Comparison of ENCODE assay signal across 8 cellular contexts in the genomic region with DNA sequence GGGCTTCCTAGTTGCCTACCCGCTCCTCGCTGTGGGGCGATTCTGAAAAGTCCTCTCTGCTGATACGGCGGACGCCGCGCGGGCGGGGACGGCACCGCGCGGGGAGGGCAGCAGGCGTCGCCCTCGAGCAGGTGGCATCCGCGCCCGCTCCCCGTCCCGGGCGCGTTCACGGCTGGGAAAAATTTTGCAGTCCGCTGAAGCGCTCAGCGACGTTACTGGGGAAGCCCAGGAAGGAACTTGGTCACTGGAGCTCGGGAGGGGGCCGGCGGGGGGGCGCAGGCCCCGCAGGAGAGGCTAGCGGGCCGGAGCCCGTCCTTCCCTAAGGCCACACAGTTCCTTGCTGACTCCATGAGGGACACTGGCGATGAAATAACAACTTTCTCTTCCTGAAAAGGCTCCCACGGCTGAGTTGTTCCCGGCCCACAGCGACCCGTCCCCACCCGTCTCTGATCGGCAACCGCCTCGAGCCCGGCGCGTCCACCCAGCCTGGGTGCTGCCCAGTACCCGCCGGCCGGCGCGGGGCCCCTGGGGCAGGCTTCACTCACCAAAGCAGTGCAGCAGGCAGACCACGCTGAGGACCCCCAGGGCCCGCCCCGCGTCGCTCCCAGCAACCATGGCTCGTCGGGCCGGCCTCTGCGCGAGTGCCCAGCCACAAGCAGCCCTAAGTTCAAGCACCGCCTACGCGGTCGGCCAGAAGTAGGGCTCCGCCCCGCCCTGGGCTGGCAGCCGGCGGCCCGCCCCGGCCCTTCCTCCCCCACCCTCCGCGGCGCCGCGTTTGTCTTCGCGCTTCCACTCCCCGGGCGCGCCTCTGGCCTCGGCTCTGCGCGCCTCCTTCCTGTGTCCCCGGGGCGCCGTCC. TPM values are rescaled to one million over a fixed set of nuclear protein-coding genes. Genes with fewer than 3 reads are reported as not detected.
DNase-seq lines count a peak whose midpoint lies in the region; ATAC-seq and TF ChIP-seq lines count a peak whose summit lies in the region.

A gene with protein sequence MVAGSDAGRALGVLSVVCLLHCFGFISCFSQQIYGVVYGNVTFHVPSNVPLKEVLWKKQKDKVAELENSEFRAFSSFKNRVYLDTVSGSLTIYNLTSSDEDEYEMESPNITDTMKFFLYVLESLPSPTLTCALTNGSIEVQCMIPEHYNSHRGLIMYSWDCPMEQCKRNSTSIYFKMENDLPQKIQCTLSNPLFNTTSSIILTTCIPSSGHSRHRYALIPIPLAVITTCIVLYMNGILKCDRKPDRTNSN (minus strand): TSS at position 669 of the 857 bp plus-strand sequence. CDS start 54 bp downstream, at position 615.

- H3K27ac Mint-ChIP-seq in IgD-negative memory B cell, result peak within 1 kb of the TSS; percentile 91 to 97 (median 95)
- H3K27ac Mint-ChIP-seq in nephron progenitor cell, result peak within 1 kb of the TSS; percentile 83
- peak within 1 kb of the TSS; percentile 82 to 90 for H3K27ac Mint-ChIP-seq in stimulated activated naive CD8-positive, alpha-beta T cell treated with anti-CD3 and anti-CD28 coated beads, Interleukin-15, amount 100 ng/mL, for 72 hours

- TF ChIP-seq CTCF in DOHH2 (IDR thresholded peaks at IDR 0.05; ENCODE audit: low read depth, low read length, poor library complexity, severe bottlenecking) (peak; percentile 72), RWPE1 (conservative IDR thresholded peaks at IDR 0.05; ENCODE audit: low read depth) (peak; percentile 91), fibroblast of the aortic adventitia (IDR thresholded peaks at IDR 0.05; ENCODE audit: insufficient read depth, low read length) (peak; percentile 44), nephron progenitor cell (IDR thresholded peaks at IDR 0.05) (peak; percentile 71)

- POLR2A ChIA-PET in RWPE1 (lab: Yijun Ruan, JAX; ENCODE audit: low non-redundant PET), result no interaction called here

- peaks cover 42% of the 10 kb centered on the region for H3K27me3 ChIP-seq in DOHH2 (ENCODE audit: control insufficient read depth, low read length)

- H3K36me3 Mint-ChIP-seq in IgD-negative memory B cell, result no peaks in the 10 kb centered on the region
- no peaks in the 10 kb centered on the region for H3K36me3 Mint-ChIP-seq in nephron progenitor cell (ENCODE audit: low read depth)

- H3K27me3 Mint-ChIP-seq in IgD-negative memory B cell, result no peaks in the 10 kb centered on the region
- peaks cover 11% of the 10 kb centered on the region for H3K27me3 Mint-ChIP-seq in nephron progenitor cell (ENCODE audit: low read depth, poor library complexity)
- peaks cover 20% of the 10 kb centered on the region for H3K27me3 Mint-ChIP-seq in stimulated activated naive CD8-positive, alpha-beta T cell treated with anti-CD3 and anti-CD28 coated beads, Interleukin-15, amount 100 ng/mL, for 72 hours

- no peaks in the 10 kb centered on the region for H4K20me1 ChIP-seq in DOHH2 (ENCODE audit: control insufficient read depth, insufficient read depth, low read depth, low read length)

- CTCF ChIA-PET in RWPE1 (lab: Yijun Ruan, JAX), result interaction anchor here (0.5 to 0.7 kb wide), 3 partner anchors 14 to 1204 kb away, joined by 4 to 5 read pairs (median 4); no protein-coding TSS in a partner anchor

- H3K4me3 Mint-ChIP-seq in IgD-negative memory B cell, result peak within 1 kb of the TSS; percentile 95 to 99 (median 98)
- peak within 1 kb of the TSS; percentile 79 for H3K4me3 Mint-ChIP-seq in nephron progenitor cell
- H3K4me3 Mint-ChIP-seq in stimulated activated naive CD8-positive, alpha-beta T cell treated with anti-CD3 and anti-CD28 coated beads, Interleukin-15, amount 100 ng/mL, for 72 hours, result peak within 1 kb of the TSS; percentile 86 to 88

- no peaks in the 10 kb centered on the region for H3K9me3 ChIP-seq in DOHH2 (ENCODE audit: control insufficient read depth, insufficient read depth, low read length)

- no peaks in the 10 kb centered on the region for H3K79me2 ChIP-seq in DOHH2 (ENCODE audit: control insufficient read depth, low read length)

- peaks cover 32 to 51% (median 44%) of the 10 kb centered on the region in 3 donors for H3K4me1 Mint-ChIP-seq in IgD-negative memory B cell
- peaks cover 47% of the 10 kb centered on the region for H3K4me1 Mint-ChIP-seq in nephron progenitor cell
- peaks cover 64% of the 10 kb centered on the region for H3K4me1 Mint-ChIP-seq in stimulated activated naive CD8-positive, alpha-beta T cell treated with anti-CD3 and anti-CD28 coated beads, Interleukin-15, amount 100 ng/mL, for 72 hours

- H3K9me2 ChIP-seq in DOHH2 (replicated peaks; ENCODE audit: control insufficient read depth, low read length), result no peaks in the 10 kb centered on the region

- H3F3A ChIP-seq in DOHH2 (ENCODE audit: control insufficient read depth, insufficient read depth), result no peaks in the 10 kb centered on the region

- H3K9me3 Mint-ChIP-seq in IgD-negative memory B cell (no peaks in the 10 kb centered on the region), nephron progenitor cell (no peaks in the 10 kb centered on the region)
- H3K9me3 Mint-ChIP-seq in stimulated activated naive CD8-positive, alpha-beta T cell treated with anti-CD3 and anti-CD28 coated beads, Interleukin-15, amount 100 ng/mL, for 72 hours, result no peaks in the 10 kb centered on the region

- peak within 1 kb of the TSS; percentile 89 for H3K4me3 ChIP-seq in DOHH2 (ENCODE audit: low read length)
- peak within 1 kb of the TSS; percentile 80 for H3K4me3 ChIP-seq in fibroblast of the aortic adventitia (ENCODE audit: low read depth, low read length)

- H3K4me2 ChIP-seq in DOHH2 (ENCODE audit: low read length), result peak within 1 kb of the TSS; percentile 91

- H3K36me3 ChIP-seq in DOHH2 (ENCODE audit: control insufficient read depth, low read length), result no peaks in the 10 kb centered on the region

- H3K4me1 ChIP-seq in DOHH2 (ENCODE audit: control insufficient read depth, low read length), result peaks cover 17% of the 10 kb centered on the region

- H3K27ac ChIP-seq in DOHH2 (ENCODE audit: low read depth, low read length) (peak within 1 kb of the TSS; percentile 33; the same call in 1 of the 2 replicates), RWPE1 (peak within 1 kb of the TSS; percentile 93)

- peak; percentile 59 for ATAC-seq in GM21529 (IDR thresholded peaks at IDR 0.05; ENCODE audit: unreplicated experiment)
- ATAC-seq in stimulated activated naive CD8-positive, alpha-beta T cell treated with anti-CD3 and anti-CD28 coated beads, Interleukin-15, amount 100 ng/mL, for 72 hours, result peak; percentile 91

- DNase-seq in RWPE1 (ENCODE audit: low spot score) (peak; percentile 81), fibroblast of the aortic adventitia (ENCODE audit: low read depth) (peak; percentile 75), nephron progenitor cell (peak; percentile 87)
- peak; percentile 78 for DNase-seq in activated T-helper 9 cell treated with anti-CD3 and anti-CD28 coated beads, Interleukin-2, amount 50 U/mL, for 16 hours (ENCODE audit: low read depth)
- DNase-seq in stimulated activated naive CD8-positive, alpha-beta T cell treated with anti-CD3 and anti-CD28 coated beads, Interleukin-15, amount 100 ng/mL, for 72 hours, result peak; percentile 81 to 89

RNA-seq across cellular contexts. Expression of the gene that starts here (rescaled TPM):
- polyA plus RNA-seq in IgD-negative memory B cell, result 29.5 TPM
- total RNA-seq in fibroblast of the aortic adventitia (ENCODE audit: low replicate concordance), result 3.4 and 42.0 TPM in 2 replicates

Comparison
In these comparisons a context has a peak if more than half of its experiments do, and no peak if none do; other contexts are left out.
1. Peak in every context shown above with its lines: DNase-seq, ATAC-seq, H3K4me3 ChIP-seq and H3K27ac ChIP-seq.